22 cellular contexts compared by ENCODE assay signal in genomic region chr6:166498228-166498627, GRCh38.
"Had no signal": no experiment of that assay in that cellular context is flagged by ENCODE, and none has a peak within 500 bp of the region (broad histone marks: within the 10 kb centered on the region; RNA-seq: fewer than 3 reads in every experiment).

No MANE protein-coding gene starts in this region.

- H3K4me1 ChIP-seq: SJSA1 had no signal

- H3K9me3 ChIP-seq: MG63, SJSA1 had no signal

- H3K27ac ChIP-seq: SJSA1, SK-N-MC had no signal

- H3K36me3 ChIP-seq: MG63, SJSA1 had no signal

- H3K27me3 ChIP-seq: MG63, SJSA1 had no signal

- DNase-seq: IMR-90, Karpas-422, KG1, MG63, NCI-H1092 treated with DMSO at 0.1 percent for 48 hours, NCI-H1436, NCI-H187, NCI-H2029, NCI-H2081 treated with DMSO at 0.1 percent for 48 hours, NCI-H2171, NCI-H226, NCI-H446, NCI-H510A, NCI-H524 treated with DMSO at 0.1 percent for 48 hours, NCI-H69, NCI-H774, Right ventricle myocardium superior, SIG-M5 had no signal

- ATAC-seq: HepG2, Panc1 had no signal

- H3K4me3 ChIP-seq: MG63, SJSA1, SK-N-MC had no signal
